ENCODE assay signal across 20 cellular contexts in the genomic region with DNA sequence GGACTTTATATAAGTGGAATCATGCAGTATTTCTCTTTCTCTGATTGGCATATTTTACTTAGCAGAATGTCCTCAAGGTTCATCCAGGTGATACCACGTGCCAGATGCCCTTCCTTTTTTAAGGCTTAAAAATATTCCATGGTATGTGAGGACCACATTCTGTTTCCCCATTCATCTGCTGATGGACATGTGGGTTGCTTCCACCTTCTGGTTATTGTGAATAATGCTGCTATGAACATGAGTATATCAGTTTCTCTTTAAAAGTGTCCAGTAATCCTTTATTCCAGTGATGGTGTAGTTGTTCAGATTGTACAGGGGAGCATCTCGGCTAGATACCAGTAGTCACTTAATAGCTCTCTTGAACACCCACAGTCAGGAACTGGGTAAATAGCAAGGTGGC. TPM values are rescaled to one million over a fixed set of nuclear protein-coding genes. Genes with fewer than 3 reads are reported as not detected.
DNase-seq lines count a peak whose midpoint lies in the region; ATAC-seq and TF ChIP-seq lines count a peak whose summit lies in the region.
"Had no signal": no experiment of that assay in that cellular context is flagged by ENCODE, and none has a peak within 500 bp of the region (broad histone marks: within the 10 kb centered on the region; RNA-seq: fewer than 3 reads in every experiment).

No MANE protein-coding gene starts in this region.

- no peak overlapping the region for H2BK5ac ChIP-seq in neuronal stem cell (ENCODE audit: low read length)

- H2BK15ac ChIP-seq in neuronal stem cell (ENCODE audit: low read length) = no peak overlapping the region

- H4K91ac ChIP-seq in neuronal stem cell (ENCODE audit: low read depth, low read length, poor library complexity) = no peak overlapping the region

- no peaks in the 10 kb centered on the region for H3K36me3 ChIP-seq in PC-3 (ENCODE audit: low read depth, low read length)
- H3K36me3 ChIP-seq in neuronal stem cell (replicated peaks in 1 of 2; ENCODE audit: control insufficient read depth in 2 of 2, insufficient read depth in 2 of 2, low read length in 2 of 2) = no peaks in the 10 kb centered on the region
- H3K36me3 ChIP-seq: adrenal gland, thyroid gland had no signal

- no CpG with 5 or more reads among the region's 2 CpGs for WGBS in neuronal stem cell (ENCODE audit: extremely low coverage in 2 of 2, insufficient read length in 2 of 2, insufficient replicate concordance in 1 of 2), 2 donors

- no peaks in the 10 kb centered on the region for H3F3A ChIP-seq in PC-3 (ENCODE audit: low read length, unreplicated experiment)

- no peaks in the 10 kb centered on the region for H3K79me1 ChIP-seq in neuronal stem cell (ENCODE audit: low read depth, low read length)

- peak; percentile 45 for TF ChIP-seq CTCF in PC-3 (conservative IDR thresholded peaks at IDR 0.05; ENCODE audit: low read depth, low read length)

- DNase-seq in ELR (ENCODE audit: low read depth) = peak; percentile 40
- peak; percentile 14 for DNase-seq in PC-3
- no peak for DNase-seq in neuronal stem cell (ENCODE audit: low spot score)
- DNase-seq in caudate nucleus (lab: John Stamatoyannopoulos, UW) = no peak
- DNase-seq in HT-29 (ENCODE audit: low spot score) = no peak
- DNase-seq: activated CD4-positive, CD25-positive, alpha-beta regulatory T cell treated with anti-CD3 and anti-CD28 coated beads, Interleukin-2, amount 50 U/mL, for 72 hours; DMS53; naive thymus-derived CD4-positive, alpha-beta T cell; NCI-H226; Right ventricle myocardium superior; stimulated activated CD4-positive, alpha-beta T cell treated with anti-CD3 and anti-CD28 coated beads, Interleukin-12 subunit alpha, Interleukin-12 subunit beta, amount 100 ng/mL, for 4 hours; thyroid gland had no signal

- no peak overlapping the region for H2AK5ac ChIP-seq in neuronal stem cell (ENCODE audit: low read depth, low read length)

- H3K4me1 ChIP-seq in PC-3 (ENCODE audit: insufficient read depth, low read length) = peaks cover 29% of the 10 kb centered on the region
- H3K4me1 ChIP-seq in neuronal stem cell (ENCODE audit: control insufficient read depth in 2 of 2, insufficient read depth in 1 of 2, low read depth in 1 of 2, low read length in 2 of 2) = no peaks in the 10 kb centered on the region
- H3K4me1 ChIP-seq: adrenal gland had no signal

- H3K27ac Mint-ChIP-seq in dendritic cell treated with granulocyte-macrophage colony-stimulating factor and Interleukin-4, amounts not matched to agents 40 ng/mL and 50 ng/mL, for 4 days = no peak overlapping the region
- H3K27ac Mint-ChIP-seq: activated T-helper 17 cell treated with anti-CD3 and anti-CD28 coated beads, Interleukin-2, amount 50 U/mL, for 72 hours; naive thymus-derived CD4-positive, alpha-beta T cell; stimulated activated effector memory CD8-positive, alpha-beta T cell treated with anti-CD3 and anti-CD28 coated beads, Interleukin-12 subunit alpha, Interleukin-12 subunit beta, amount 100 ng/mL, for 72 hours had no signal

- H3K4me3 ChIP-seq in PC-3 (ENCODE audit: low read length) = no peak overlapping the region
- no peak overlapping the region for H3K4me3 ChIP-seq in neuronal stem cell (ENCODE audit: low read length in 2 of 2)
- H3K4me3 ChIP-seq: adrenal gland, lung, thyroid gland had no signal

- H2AFZ ChIP-seq in PC-3 (ENCODE audit: low read length) = no peak overlapping the region
- no peak overlapping the region for H2AFZ ChIP-seq in neuronal stem cell (ENCODE audit: low read length)

- H3K27me3 ChIP-seq in PC-3 (ENCODE audit: low read length) (no peaks in the 10 kb centered on the region), neuronal stem cell (ENCODE audit: control insufficient read depth in 3 of 3, insufficient read depth in 3 of 3, low read depth in 1 of 3, low read length in 3 of 3) (peaks cover 0 to 3% (median 0%) of the 10 kb centered on the region in 3 experiments)
- H3K27me3 ChIP-seq: adrenal gland, thyroid gland had no signal

- H3K4me2 ChIP-seq in PC-3 (ENCODE audit: low read length) (no peak overlapping the region), neuronal stem cell (ENCODE audit: insufficient read depth, low read length, poor library complexity, severe bottlenecking) (no peak overlapping the region)

- H2BK120ac ChIP-seq in neuronal stem cell (ENCODE audit: low read depth, low read length) = no peak overlapping the region

- H3K4me3 Mint-ChIP-seq in dendritic cell treated with granulocyte-macrophage colony-stimulating factor and Interleukin-4, amounts not matched to agents 40 ng/mL and 50 ng/mL, for 4 days = peak overlapping the region; percentile 15
- H3K4me3 Mint-ChIP-seq: activated T-helper 17 cell treated with anti-CD3 and anti-CD28 coated beads, Interleukin-2, amount 50 U/mL, for 72 hours; naive thymus-derived CD4-positive, alpha-beta T cell; stimulated activated effector memory CD8-positive, alpha-beta T cell treated with anti-CD3 and anti-CD28 coated beads, Interleukin-12 subunit alpha, Interleukin-12 subunit beta, amount 100 ng/mL, for 72 hours had no signal

- H3K4me1 Mint-ChIP-seq in dendritic cell treated with granulocyte-macrophage colony-stimulating factor and Interleukin-4, amounts not matched to agents 40 ng/mL and 50 ng/mL, for 4 days (ENCODE audit: low read depth) = peaks cover 72% of the 10 kb centered on the region

- no peak overlapping the region for H4K8ac ChIP-seq in neuronal stem cell (ENCODE audit: low read depth, low read length)

- no peak overlapping the region for H3K14ac ChIP-seq in neuronal stem cell (ENCODE audit: low read length)

- no peaks in the 10 kb centered on the region for H3K9me3 ChIP-seq in PC-3 (ENCODE audit: low read length)
- no peaks in the 10 kb centered on the region for H3K9me3 ChIP-seq in neuronal stem cell (replicated peaks in 1 of 2; ENCODE audit: control insufficient read depth in 2 of 2, insufficient read depth in 1 of 2, low read depth in 1 of 2, low read length in 2 of 2)
- H3K9me3 ChIP-seq: adrenal gland, thyroid gland had no signal

- POLR2A ChIA-PET in PC-3 (lab: Charles Lee; ENCODE audit: unreplicated experiment) = no interaction called here

- no peak overlapping the region for H3K4ac ChIP-seq in neuronal stem cell (ENCODE audit: low read length)

- H3K36me3 Mint-ChIP-seq in dendritic cell treated with granulocyte-macrophage colony-stimulating factor and Interleukin-4, amounts not matched to agents 40 ng/mL and 50 ng/mL, for 4 days (ENCODE audit: low read depth) = peaks cover 76% of the 10 kb centered on the region
- H3K36me3 Mint-ChIP-seq: naive thymus-derived CD4-positive, alpha-beta T cell; stimulated activated effector memory CD8-positive, alpha-beta T cell treated with anti-CD3 and anti-CD28 coated beads, Interleukin-12 subunit alpha, Interleukin-12 subunit beta, amount 100 ng/mL, for 72 hours had no signal

- no peak overlapping the region for H3K9ac ChIP-seq in PC-3 (ENCODE audit: low read length)
- H3K9ac ChIP-seq in neuronal stem cell (ENCODE audit: low read depth, low read length, poor library complexity) = peak overlapping the region; percentile 21

- H3K79me2 ChIP-seq in PC-3 (ENCODE audit: low read length) = peaks cover 40% of the 10 kb centered on the region

- H3K23ac ChIP-seq in neuronal stem cell (ENCODE audit: low read depth, low read length, poor library complexity) = no peak overlapping the region

- H3K9me2 ChIP-seq in PC-3 (replicated peaks; ENCODE audit: low read length) = no peaks in the 10 kb centered on the region

- no peak overlapping the region for H3K18ac ChIP-seq in neuronal stem cell (ENCODE audit: low read length)

- intact Hi-C loops in PC-3 (cut with micrococcal nuclease) = loop anchor here (1.0 kb wide), 1 partner anchor 67 kb away; no protein-coding TSS in a partner anchor
- intact Hi-C loops in dendritic cell treated with granulocyte-macrophage colony-stimulating factor and Interleukin-4, amounts not matched to agents 40 ng/mL and 50 ng/mL, for 4 days (cut with micrococcal nuclease) = no loop called here

- H3K27me3 Mint-ChIP-seq in dendritic cell treated with granulocyte-macrophage colony-stimulating factor and Interleukin-4, amounts not matched to agents 40 ng/mL and 50 ng/mL, for 4 days = no peaks in the 10 kb centered on the region

- H3K9me3 Mint-ChIP-seq in dendritic cell treated with granulocyte-macrophage colony-stimulating factor and Interleukin-4, amounts not matched to agents 40 ng/mL and 50 ng/mL, for 4 days = no peaks in the 10 kb centered on the region
- H3K9me3 Mint-ChIP-seq: activated T-helper 17 cell treated with anti-CD3 and anti-CD28 coated beads, Interleukin-2, amount 50 U/mL, for 72 hours; naive thymus-derived CD4-positive, alpha-beta T cell; stimulated activated effector memory CD8-positive, alpha-beta T cell treated with anti-CD3 and anti-CD28 coated beads, Interleukin-12 subunit alpha, Interleukin-12 subunit beta, amount 100 ng/mL, for 72 hours had no signal

- no TSS peak for BruUV-seq in PC-3 (replicated peaks; lab: Mats Ljungman, UMichigan)

- CTCF ChIA-PET in PC-3 (lab: Charles Lee) = no interaction called here

- no peaks in the 10 kb centered on the region for H4K20me1 ChIP-seq in PC-3 (ENCODE audit: low read length)

- ATAC-seq in PC-3 (no peak), GM21786 (IDR thresholded peaks at IDR 0.05; ENCODE audit: unreplicated experiment) (no peak), HG02571 (IDR thresholded peaks at IDR 0.05; ENCODE audit: unreplicated experiment) (no peak)
- ATAC-seq: activated T-helper 17 cell treated with anti-CD3 and anti-CD28 coated beads, Interleukin-2, amount 50 U/mL, for 72 hours; naive thymus-derived CD4-positive, alpha-beta T cell; stimulated activated effector memory CD8-positive, alpha-beta T cell treated with anti-CD3 and anti-CD28 coated beads, Interleukin-12 subunit alpha, Interleukin-12 subunit beta, amount 100 ng/mL, for 72 hours had no signal

- no peak overlapping the region for H2BK12ac ChIP-seq in neuronal stem cell (ENCODE audit: low read length)

- no peak overlapping the region for H3K27ac ChIP-seq in PC-3 (ENCODE audit: low read length)
- no peak overlapping the region for H3K27ac ChIP-seq in neuronal stem cell (replicated peaks; ENCODE audit: low read length)
- H3K27ac ChIP-seq in caudate nucleus (ENCODE audit: low read depth, low read length) = no peak overlapping the region
- H3K27ac ChIP-seq: adrenal gland, C4-2B, thyroid gland had no signal

RNA-seq across cellular contexts. Expression of a gene that starts 50.4 kb away (rescaled TPM):
- 33.2 and 36.5 TPM in 2 replicates for total RNA-seq in PC-3 (2014; rRNA removed)
- 10.9 TPM for polyA plus RNA-seq in neuronal stem cell (2013, experiment 1 of 2)
- polyA plus RNA-seq in neuronal stem cell (2013, experiment 2 of 2) = 9.7 TPM
- 11.4 and 17.4 TPM in 2 replicates for total RNA-seq in HT-29 (2014; rRNA removed; shearing (Covaris generic))

Comparison
In these comparisons a context has a peak if more than half of its experiments do, and no peak if none do; other contexts are left out.
1. DNase-seq: peak in ELR (single experiment) and PC-3 (single experiment); none in neuronal stem cell (single experiment), caudate nucleus (0 of 61) and HT-29 (single experiment).